2 cellular contexts compared by ENCODE assay signal in the genomic region with DNA sequence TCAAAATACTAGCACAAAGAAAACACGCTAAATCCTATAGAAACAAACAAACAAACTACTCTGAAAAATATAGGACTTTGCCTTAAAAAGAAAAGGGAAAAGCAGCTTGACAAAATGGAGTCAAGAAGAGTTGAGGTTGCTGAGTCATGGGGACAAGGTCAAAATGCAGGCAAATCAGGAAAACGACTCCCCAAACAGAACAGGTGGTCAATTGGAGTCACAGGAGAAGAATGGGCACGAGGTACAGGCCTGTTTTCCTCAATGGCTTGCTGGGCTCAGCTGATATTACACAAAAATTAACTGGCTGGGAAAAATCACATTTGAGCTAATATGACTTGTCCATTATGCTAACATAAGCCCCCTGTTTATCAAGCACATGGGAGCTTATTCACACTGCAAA.
A peak's percentile ranks its signal among the peaks of the same experiment; 100 is the strongest.
TF ChIP-seq lines count a peak whose summit lies in the region.

No MANE protein-coding gene starts in this region.

TF ChIP-seq in GM23338, 12 proteins besides CTCF, POLR2A, EP300 and RAD21:
- TF ChIP-seq JUNB (IDR thresholded peaks at IDR 0.05; ENCODE audit: unreplicated experiment) (no peak), CREB1 (CRISPR knock-in tag; IDR thresholded peaks at IDR 0.05; ENCODE audit: low read depth) (no peak), NANOG (IDR thresholded peaks at IDR 0.05; ENCODE audit: borderline replicate concordance) (no peak), STAT1 (IDR thresholded peaks at IDR 0.05; ENCODE audit: unreplicated experiment) (no peak), ZNF331 (CRISPR knock-in tag; IDR thresholded peaks at IDR 0.05; ENCODE audit: low read depth) (no peak), EZH2 (IDR thresholded peaks at IDR 0.05; ENCODE audit: low read depth, unreplicated experiment) (no peak), ZNF114 (CRISPR knock-in tag; IDR thresholded peaks at IDR 0.05) (no peak), EZH2phosphoT487 (IDR thresholded peaks at IDR 0.05; ENCODE audit: unreplicated experiment) (no peak)
- TF ChIP-seq, protein P1, sequence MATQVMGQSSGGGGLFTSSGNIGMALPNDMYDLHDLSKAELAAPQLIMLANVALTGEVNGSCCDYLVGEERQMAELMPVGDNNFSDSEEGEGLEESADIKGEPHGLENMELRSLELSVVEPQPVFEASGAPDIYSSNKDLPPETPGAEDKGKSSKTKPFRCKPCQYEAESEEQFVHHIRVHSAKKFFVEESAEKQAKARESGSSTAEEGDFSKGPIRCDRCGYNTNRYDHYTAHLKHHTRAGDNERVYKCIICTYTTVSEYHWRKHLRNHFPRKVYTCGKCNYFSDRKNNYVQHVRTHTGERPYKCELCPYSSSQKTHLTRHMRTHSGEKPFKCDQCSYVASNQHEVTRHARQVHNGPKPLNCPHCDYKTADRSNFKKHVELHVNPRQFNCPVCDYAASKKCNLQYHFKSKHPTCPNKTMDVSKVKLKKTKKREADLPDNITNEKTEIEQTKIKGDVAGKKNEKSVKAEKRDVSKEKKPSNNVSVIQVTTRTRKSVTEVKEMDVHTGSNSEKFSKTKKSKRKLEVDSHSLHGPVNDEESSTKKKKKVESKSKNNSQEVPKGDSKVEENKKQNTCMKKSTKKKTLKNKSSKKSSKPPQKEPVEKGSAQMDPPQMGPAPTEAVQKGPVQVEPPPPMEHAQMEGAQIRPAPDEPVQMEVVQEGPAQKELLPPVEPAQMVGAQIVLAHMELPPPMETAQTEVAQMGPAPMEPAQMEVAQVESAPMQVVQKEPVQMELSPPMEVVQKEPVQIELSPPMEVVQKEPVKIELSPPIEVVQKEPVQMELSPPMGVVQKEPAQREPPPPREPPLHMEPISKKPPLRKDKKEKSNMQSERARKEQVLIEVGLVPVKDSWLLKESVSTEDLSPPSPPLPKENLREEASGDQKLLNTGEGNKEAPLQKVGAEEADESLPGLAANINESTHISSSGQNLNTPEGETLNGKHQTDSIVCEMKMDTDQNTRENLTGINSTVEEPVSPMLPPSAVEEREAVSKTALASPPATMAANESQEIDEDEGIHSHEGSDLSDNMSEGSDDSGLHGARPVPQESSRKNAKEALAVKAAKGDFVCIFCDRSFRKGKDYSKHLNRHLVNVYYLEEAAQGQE (IDR thresholded peaks at IDR 0.05; ENCODE audit: unreplicated experiment): no peak
- TF ChIP-seq, protein P2, sequence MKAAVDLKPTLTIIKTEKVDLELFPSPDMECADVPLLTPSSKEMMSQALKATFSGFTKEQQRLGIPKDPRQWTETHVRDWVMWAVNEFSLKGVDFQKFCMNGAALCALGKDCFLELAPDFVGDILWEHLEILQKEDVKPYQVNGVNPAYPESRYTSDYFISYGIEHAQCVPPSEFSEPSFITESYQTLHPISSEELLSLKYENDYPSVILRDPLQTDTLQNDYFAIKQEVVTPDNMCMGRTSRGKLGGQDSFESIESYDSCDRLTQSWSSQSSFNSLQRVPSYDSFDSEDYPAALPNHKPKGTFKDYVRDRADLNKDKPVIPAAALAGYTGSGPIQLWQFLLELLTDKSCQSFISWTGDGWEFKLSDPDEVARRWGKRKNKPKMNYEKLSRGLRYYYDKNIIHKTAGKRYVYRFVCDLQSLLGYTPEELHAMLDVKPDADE (IDR thresholded peaks at IDR 0.05): no peak

TF ChIP-seq in H1, 55 proteins besides CTCF, POLR2A, EP300 and RAD21:
- TF ChIP-seq CBX5 (IDR thresholded peaks at IDR 0.05; ENCODE audit: low read depth, low read length) (no peak), MAFK (IDR thresholded peaks at IDR 0.05; ENCODE audit: low read depth, low read length) (0 out of 2 replicates have a peak, but pooled peaks have one; percentile 51)
- TF ChIP-seq, protein P3, sequence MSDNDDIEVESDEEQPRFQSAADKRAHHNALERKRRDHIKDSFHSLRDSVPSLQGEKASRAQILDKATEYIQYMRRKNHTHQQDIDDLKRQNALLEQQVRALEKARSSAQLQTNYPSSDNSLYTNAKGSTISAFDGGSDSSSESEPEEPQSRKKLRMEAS (IDR thresholded peaks at IDR 0.05): peak; percentile 18; the same call in 1 of the 2 replicates
